8 cellular contexts compared by ENCODE assay signal in genomic region chr20:17898548-17898994, GRCh38.
DNase-seq lines count a peak whose midpoint lies in the region; ATAC-seq and TF ChIP-seq lines count a peak whose summit lies in the region.

No MANE protein-coding gene starts in this region.

- H3K4me3 ChIP-seq in brain microvascular endothelial cell (ENCODE audit: low read depth, low read length): no peak overlapping the region

- H3K27ac ChIP-seq in brain microvascular endothelial cell: no peak overlapping the region

- ATAC-seq in HG03520 (IDR thresholded peaks at IDR 0.05; ENCODE audit: unreplicated experiment): no peak

- peak; percentile 64 for DNase-seq in NCI-H2196 (lab: John Stamatoyannopoulos, UW; ENCODE audit: unreplicated experiment)
- DNase-seq in NCI-H2196 treated with DMSO at 0.1 percent for 48 hours (lab: John Stamatoyannopoulos, UW; ENCODE audit: unreplicated experiment): no peak
- DNase-seq in NAMALWA (ENCODE audit: low spot score): peak; percentile 75
- DNase-seq in UCSD-AML1 (lab: John Stamatoyannopoulos, UW; ENCODE audit: unreplicated experiment): peak; percentile 44
- peak; percentile 69 for DNase-seq in brain microvascular endothelial cell
- DNase-seq in iris pigment epithelial cell (ENCODE audit: low read depth): peak; percentile 67
- DNase-seq in stimulated activated CD4-positive, alpha-beta T cell treated with anti-CD3 and anti-CD28 coated beads, Interleukin-15, amount 100 ng/mL, for 48 hours (ENCODE audit: low read depth in 2 of 2): peak; percentile 44 to 51

- in situ Hi-C loops in brain microvascular endothelial cell (cut with HindIII; ENCODE audit: low pct_ligation_motif_present, low sequenced_read_pairs): no loop called here

- H3K27me3 ChIP-seq in brain microvascular endothelial cell (replicated peaks): no peaks in the 10 kb centered on the region

- H3K36me3 ChIP-seq in brain microvascular endothelial cell (replicated peaks): no peaks in the 10 kb centered on the region

- peak; percentile 94 for TF ChIP-seq CTCF in brain microvascular endothelial cell (IDR thresholded peaks at IDR 0.05; ENCODE audit: low read depth, low read length, missing control alignments)
